In the genomic region with DNA sequence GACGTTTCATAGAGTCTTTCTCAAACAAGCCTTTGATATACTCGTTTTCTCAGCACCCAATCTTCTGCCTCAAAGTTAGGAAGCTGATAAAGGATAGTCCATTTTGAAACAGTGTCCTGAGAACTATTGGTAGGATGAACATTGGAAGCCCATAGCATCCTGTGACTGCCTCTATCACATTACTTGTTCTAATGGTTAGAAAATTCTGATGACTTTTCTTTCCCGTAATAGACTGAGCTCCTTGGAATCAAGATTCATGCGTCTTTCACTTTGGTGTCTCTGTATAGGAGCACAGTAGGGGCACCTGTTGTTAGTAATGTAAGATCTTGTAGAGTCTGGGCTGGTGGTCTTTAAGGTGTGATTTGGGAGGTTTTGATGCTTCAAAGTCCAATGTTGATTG, we compare ENCODE assay signal across 27 cellular contexts.
"Had no signal": no experiment of that assay in that cellular context is flagged by ENCODE, and none has a peak within 500 bp of the region (broad histone marks: within the 10 kb centered on the region; RNA-seq: fewer than 3 reads in every experiment).

No MANE protein-coding gene starts in this region.

- H3K36me3 ChIP-seq: left lung, lower lobe of right lung, neural progenitor cell, neutrophil, right atrium auricular region, right lobe of liver, tibial nerve, upper lobe of left lung, vagina had no signal

- H3K27ac Mint-ChIP-seq: immature natural killer cell; naive thymus-derived CD8-positive, alpha-beta T cell; neural progenitor cell; stimulated activated naive CD8-positive, alpha-beta T cell treated with anti-CD3 and anti-CD28 coated beads, Interleukin-15, amount 100 ng/mL, for 72 hours had no signal

- H3K4me3 Mint-ChIP-seq: immature natural killer cell; naive thymus-derived CD8-positive, alpha-beta T cell; nephron; neural progenitor cell; stimulated activated naive CD8-positive, alpha-beta T cell treated with anti-CD3 and anti-CD28 coated beads, Interleukin-15, amount 100 ng/mL, for 72 hours had no signal

- H3K9me3 ChIP-seq: left lung, lower lobe of right lung, neutrophil, right atrium auricular region, right lobe of liver, tibial nerve, upper lobe of left lung, vagina had no signal

- H3K9me3 Mint-ChIP-seq: immature natural killer cell; naive thymus-derived CD8-positive, alpha-beta T cell; nephron; neural progenitor cell had no signal

- ATAC-seq: left colon; left lung; lower lobe of right lung; naive thymus-derived CD8-positive, alpha-beta T cell; right lobe of liver; stimulated activated naive CD8-positive, alpha-beta T cell treated with anti-CD3 and anti-CD28 coated beads, Interleukin-15, amount 100 ng/mL, for 72 hours had no signal

- H3K27me3 Mint-ChIP-seq: naive thymus-derived CD8-positive, alpha-beta T cell had no signal

- DNase-seq: hypothalamus; immature natural killer cell; kidney; left colon; left lung; lower lobe of right lung; mammary epithelial cell; mesenchymal stem cell; naive thymus-derived CD8-positive, alpha-beta T cell; occipital lobe; right lobe of liver; stimulated activated CD4-positive, alpha-beta T cell treated with anti-CD3 and anti-CD28 coated beads, Interleukin-12 subunit alpha, Interleukin-12 subunit beta, amount 100 ng/mL, for 4 hours; stimulated activated CD4-positive, alpha-beta T cell treated with anti-CD3 and anti-CD28 coated beads, Interleukin-15, amount 100 ng/mL, for 24 hours; stimulated activated CD4-positive, alpha-beta T cell treated with anti-CD3 and anti-CD28 coated beads, Interleukin-2, amount 100 ng/mL, for 24 hours; stimulated activated CD4-positive, alpha-beta T cell treated with anti-CD3 and anti-CD28 coated beads, Interleukin-4, amount 100 ng/mL, for 1 hour; stimulated activated naive CD4-positive, alpha-beta T cell treated with Interleukin-2 at 50 U/mL for 16 hours; stimulated activated naive CD8-positive, alpha-beta T cell treated with anti-CD3 and anti-CD28 coated beads, Interleukin-15, amount 100 ng/mL, for 72 hours; substantia nigra; upper lobe of left lung had no signal

- H3K27ac ChIP-seq: left lung, lower lobe of right lung, neural progenitor cell, neutrophil, parathyroid adenoma, right atrium auricular region, right lobe of liver, skin epidermis, tibial nerve, upper lobe of left lung, vagina had no signal

- H3K27me3 ChIP-seq: left lung, neural progenitor cell, right atrium auricular region, right lobe of liver, tibial nerve, upper lobe of left lung, vagina had no signal

- H3K36me3 Mint-ChIP-seq: naive thymus-derived CD8-positive, alpha-beta T cell had no signal

- H3K4me3 ChIP-seq: left lung, lower lobe of right lung, neural progenitor cell, right atrium auricular region, right lobe of liver, skin epidermis, tibial nerve, upper lobe of left lung, vagina had no signal
